2 cellular contexts compared by ENCODE assay signal in the genomic region with DNA sequence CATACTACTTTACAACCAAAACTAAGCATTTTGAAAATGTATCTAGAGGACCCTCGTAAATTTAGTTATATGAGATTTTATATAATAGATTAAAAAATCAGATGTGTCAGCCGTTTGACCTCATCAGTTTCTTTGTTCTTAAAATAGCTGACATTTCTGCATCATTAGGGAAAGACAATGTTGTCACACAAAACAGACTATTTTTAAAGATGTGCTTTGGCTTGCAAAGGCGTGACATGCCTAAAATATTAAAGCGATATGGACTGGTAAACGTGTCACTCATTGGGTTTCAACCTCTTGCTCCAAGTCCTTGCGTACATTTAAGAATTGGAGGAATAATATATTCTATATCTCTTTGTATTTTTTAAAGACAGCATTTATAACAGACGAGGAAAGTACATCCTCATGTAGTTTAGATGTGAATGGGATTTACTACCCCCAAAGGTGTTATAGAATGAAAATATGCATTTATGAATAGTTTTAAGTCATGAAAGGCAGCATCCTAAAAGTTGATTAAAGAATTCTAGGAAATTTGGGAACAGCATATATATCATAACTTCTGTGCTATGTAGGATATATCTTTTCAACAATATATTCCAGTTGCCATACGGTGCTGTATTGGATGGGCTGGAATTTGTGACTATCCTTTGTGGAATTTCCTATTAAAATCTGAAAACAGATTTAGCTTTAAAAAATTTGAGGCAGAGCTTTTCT.
TF ChIP-seq lines count a peak whose summit lies in the region.

No MANE protein-coding gene starts in this region.

TF ChIP-seq in A549, 52 proteins besides CTCF, POLR2A, EP300 and RAD21 (continued from another document):
- TF ChIP-seq, protein P1, sequence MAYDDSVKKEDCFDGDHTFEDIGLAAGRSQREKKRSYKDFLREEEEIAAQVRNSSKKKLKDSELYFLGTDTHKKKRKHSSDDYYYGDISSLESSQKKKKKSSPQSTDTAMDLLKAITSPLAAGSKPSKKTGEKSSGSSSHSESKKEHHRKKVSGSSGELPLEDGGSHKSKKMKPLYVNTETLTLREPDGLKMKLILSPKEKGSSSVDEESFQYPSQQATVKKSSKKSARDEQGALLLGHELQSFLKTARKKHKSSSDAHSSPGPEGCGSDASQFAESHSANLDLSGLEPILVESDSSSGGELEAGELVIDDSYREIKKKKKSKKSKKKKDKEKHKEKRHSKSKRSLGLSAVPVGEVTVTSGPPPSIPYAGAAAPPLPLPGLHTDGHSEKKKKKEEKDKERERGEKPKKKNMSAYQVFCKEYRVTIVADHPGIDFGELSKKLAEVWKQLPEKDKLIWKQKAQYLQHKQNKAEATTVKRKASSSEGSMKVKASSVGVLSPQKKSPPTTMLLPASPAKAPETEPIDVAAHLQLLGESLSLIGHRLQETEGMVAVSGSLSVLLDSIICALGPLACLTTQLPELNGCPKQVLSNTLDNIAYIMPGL (CRISPR knock-in tag; IDR thresholded peaks at IDR 0.05; ENCODE audit: borderline replicate concordance): peak; percentile 57; the same call in 1 of the 2 replicates
- TF ChIP-seq HDAC2 (IDR thresholded peaks at IDR 0.05): no peak
- TF ChIP-seq POLR2AphosphoS2 (conservative IDR thresholded peaks at IDR 0.05; ENCODE audit: low read length): no peak
- no peak for TF ChIP-seq JUN (IDR thresholded peaks at IDR 0.05)
- 0 out of 2 replicates have a peak, but pooled peaks have one; percentile 18 for TF ChIP-seq HOXB5 (CRISPR knock-in tag; IDR thresholded peaks at IDR 0.05)
- no peak; the same call in 1 of the 2 replicates for TF ChIP-seq HOXA7 (CRISPR knock-in tag; IDR thresholded peaks at IDR 0.05)
- TF ChIP-seq ESRRA (IDR thresholded peaks at IDR 0.05; ENCODE audit: borderline replicate concordance, low read length): no peak
- TF ChIP-seq, protein P2, sequence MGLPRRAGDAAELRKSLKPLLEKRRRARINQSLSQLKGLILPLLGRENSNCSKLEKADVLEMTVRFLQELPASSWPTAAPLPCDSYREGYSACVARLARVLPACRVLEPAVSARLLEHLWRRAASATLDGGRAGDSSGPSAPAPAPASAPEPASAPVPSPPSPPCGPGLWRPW (IDR thresholded peaks at IDR 0.05): no peak
- TF ChIP-seq KDM5A (IDR thresholded peaks at IDR 0.05): no peak
- no peak for TF ChIP-seq MAZ (IDR thresholded peaks at IDR 0.05; ENCODE audit: borderline replicate concordance, low read depth, low read length)

TF ChIP-seq in HCT116, 20 proteins besides CTCF, POLR2A, EP300 and RAD21 (continued from another document):
- TF ChIP-seq SIN3A (IDR thresholded peaks at IDR 0.05; ENCODE audit: low read depth): no peak
- TF ChIP-seq CBX3 (IDR thresholded peaks at IDR 0.05; ENCODE audit: low read depth): no peak
- TF ChIP-seq JUND (IDR thresholded peaks at IDR 0.05): no peak
